In the genomic region with DNA sequence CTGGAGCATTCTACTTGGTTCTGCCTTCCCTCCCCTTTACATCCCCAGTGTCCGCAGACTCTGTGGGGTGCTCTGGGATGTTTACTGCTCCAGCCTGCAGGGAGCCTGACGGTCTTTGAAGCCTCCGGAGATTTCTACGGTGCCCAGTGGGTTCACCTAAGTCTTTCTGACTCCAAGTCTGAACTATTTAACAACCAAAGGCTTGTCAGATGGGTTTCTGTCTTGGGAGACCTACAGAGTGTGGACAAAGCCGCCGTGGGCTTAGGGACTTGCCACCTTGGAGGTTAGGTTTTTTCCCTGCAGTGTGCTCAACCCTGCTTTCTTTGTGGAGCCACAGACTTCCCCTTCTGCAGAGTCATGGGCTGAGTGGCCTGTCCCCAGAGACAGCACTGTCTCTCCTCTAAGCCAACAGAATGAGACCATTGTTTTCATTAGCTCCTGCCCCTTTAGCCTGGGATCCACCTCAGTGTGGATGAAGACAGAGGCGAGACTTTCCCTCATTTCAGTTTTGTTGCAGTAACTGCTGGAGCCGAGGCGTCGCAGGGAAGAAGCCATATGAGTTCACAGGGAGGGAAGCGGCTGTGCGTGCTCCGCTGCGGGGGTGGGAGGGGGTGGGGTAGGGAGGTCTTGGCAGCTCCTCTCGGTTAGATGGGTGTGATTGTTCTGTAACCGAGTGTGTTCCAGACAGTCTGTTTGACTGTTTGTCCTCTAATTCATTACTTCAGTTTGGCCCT, we compare ENCODE assay signal across 7 cellular contexts.
DNase-seq lines count a peak whose midpoint lies in the region; ATAC-seq, FAIRE-seq and TF ChIP-seq lines count a peak whose summit lies in the region.

No MANE protein-coding gene starts in this region.

- no peaks in the 10 kb centered on the region for H3K36me3 ChIP-seq in GM12878 (ENCODE audit: control insufficient read depth in 2 of 2, insufficient read depth in 2 of 2, low read length in 1 of 2)

- no peaks in the 10 kb centered on the region for H3K36me3 Mint-ChIP-seq in nephron (ENCODE audit: low read depth)

- TF ChIP-seq EP300 in GM12878 (IDR thresholded peaks at IDR 0.05; ENCODE audit: borderline replicate concordance in 1 of 2, control insufficient read depth in 1 of 2, low read depth in 2 of 2, low read length in 2 of 2), result peak; percentile 88 to 90; a peak in 3 of 4 replicates

- WGBS in GM12878 (ENCODE audit: insufficient coverage, insufficient replicate concordance, low lambda C conversion rate, missing lambda C conversion rate), result 11% methylated on average over 11 of the region's 16 CpGs

- no peak for FAIRE-seq in GM12878 (lab: Jason Lieb, UNC)

- SMC1A ChIA-PET in GM12878 (lab: Charles Lee; ENCODE audit: uncharacterized antibody, unreplicated experiment), result interaction anchor here (1.2 to 12.0 kb wide), 20 partner anchors 10 to 238 kb away, joined by 3 to 202 read pairs (median 6); no protein-coding TSS in a partner anchor

- in situ Hi-C loops in GM12878 (cut with MboI), result no loop called here

- peaks cover 77% of the 10 kb centered on the region for H3K4me1 ChIP-seq in GM12878 (ENCODE audit: control insufficient read depth, insufficient read depth, low read length)

- RAD21 ChIA-PET in GM12878 (lab: Charles Lee; ENCODE audit: unreplicated experiment), result interaction anchor here (0.8 to 11.5 kb wide), 21 partner anchors 14 to 238 kb away, joined by 3 to 174 read pairs (median 6); no protein-coding TSS in a partner anchor

- peak; percentile 33 for TF ChIP-seq POLR2A in GM19099 (IDR thresholded peaks at IDR 0.05; ENCODE audit: extremely low read depth, insufficient read length, low read depth)
- no peak for TF ChIP-seq POLR2A in GM12878 (IDR thresholded peaks at IDR 0.05; ENCODE audit: low read depth, low read length)

- H3K4me2 ChIP-seq in GM12878 (ENCODE audit: control insufficient read depth, insufficient read depth), result peak overlapping the region; percentile 70

- intact Hi-C loops in GM12878 (cut with micrococcal nuclease; ENCODE audit: unreplicated experiment), result loop anchor here (10.0 kb wide), 1 partner anchor 1258 kb away; the partner anchor contains the start of gene SDE2

- H3K27me3 ChIP-seq in GM12878 (replicated peaks in 1 of 2; ENCODE audit: control insufficient read depth in 2 of 2, insufficient read depth in 2 of 2, low read length in 1 of 2), result no peaks in the 10 kb centered on the region

- H3K9me3 ChIP-seq in GM12878 (replicated peaks; ENCODE audit: control insufficient read depth, insufficient read depth, low read length), result no peaks in the 10 kb centered on the region

- H4K20me1 ChIP-seq in GM12878 (ENCODE audit: control insufficient read depth, insufficient read depth), result no peaks in the 10 kb centered on the region

- H3K9me3 Mint-ChIP-seq in nephron, result no peaks in the 10 kb centered on the region

- H3K27ac ChIP-seq in GM12878 (ENCODE audit: control insufficient read depth, insufficient read depth), result peak overlapping the region; percentile 49

- no peak overlapping the region for H3K4me3 ChIP-seq in GM12878

- DNase-seq in GM12878 (ENCODE audit: low read depth, low spot score) (peak; percentile 93), NCI-H1694 (lab: John Stamatoyannopoulos, UW) (no peak), NCI-H1105 (lab: John Stamatoyannopoulos, UW) (no peak)
- DNase-seq in activated CD4-positive, CD25-positive, alpha-beta regulatory T cell treated with anti-CD3 and anti-CD28 coated beads, Interleukin-2, amount 50 U/mL, for 72 hours, result no peak

- peak overlapping the region; percentile 11 to 69 (median 46) for H3K27ac Mint-ChIP-seq in nephron

- TF ChIP-seq RAD21 in GM12878 (IDR thresholded peaks at IDR 0.05; ENCODE audit: insufficient read depth, low read depth, low read length), result no peak

- no peak overlapping the region for H3K4me3 Mint-ChIP-seq in nephron

- H3K4me1 Mint-ChIP-seq in nephron, result peaks cover 54% of the 10 kb centered on the region

- BruUV-seq in GM12878 (replicated peaks; lab: Mats Ljungman, UMichigan), result no TSS peak

- peak; percentile 46 for ATAC-seq in HG02970 (IDR thresholded peaks at IDR 0.05; ENCODE audit: low FRiP score, unreplicated experiment)
- peak; percentile 61 for ATAC-seq in GM12878

- TF ChIP-seq CTCF in GM12878 (IDR thresholded peaks at IDR 0.05 in 2 of 3, conservative IDR thresholded peaks at IDR 0.05 in 1 of 3; ENCODE audit: control insufficient read depth in 2 of 3, extremely low read depth in 1 of 3, insufficient read depth in 1 of 3, low read depth in 3 of 3, low read length in 3 of 3) (no peak), nephron (IDR thresholded peaks at IDR 0.05; ENCODE audit: unreplicated experiment in 3 of 3) (no peak)

- H3K27me3 Mint-ChIP-seq in nephron (ENCODE audit: low read depth), result peaks cover 8% of the 10 kb centered on the region

- H2AFZ ChIP-seq in GM12878 (ENCODE audit: control insufficient read depth, low read depth, low read length), result peak overlapping the region; percentile 68

- POLR2A ChIA-PET in GM12878 (lab: Charles Lee), result interaction anchor here (0.7 to 3.3 kb wide), 6 partner anchors 10 to 114 kb away, joined by 3 to 34 read pairs (median 4); no protein-coding TSS in a partner anchor

- CTCF ChIA-PET in GM12878 (lab: Yijun Ruan, JAX), result interaction anchor here (0.9 to 13.5 kb wide), 12 partner anchors 10 to 238 kb away, joined by 3 to 208 read pairs (median 6); no protein-coding TSS in a partner anchor

- H3K79me2 ChIP-seq in GM12878 (ENCODE audit: control insufficient read depth, insufficient read depth, low read length), result no peaks in the 10 kb centered on the region

- H3K9ac ChIP-seq in GM12878 (ENCODE audit: control insufficient read depth, insufficient read depth, low read length), result no peak overlapping the region

TF ChIP-seq in GM12878, 131 proteins besides CTCF, POLR2A, EP300 and RAD21 (continues in another document):
- TF ChIP-seq USF1 (IDR thresholded peaks at IDR 0.05; ENCODE audit: borderline replicate concordance, extremely low read length, insufficient read depth, low read depth, low read length) (no peak), RELB (IDR thresholded peaks at IDR 0.05; ENCODE audit: low read depth) (peak; percentile 97), TBL1XR1 (IDR thresholded peaks at IDR 0.05; ENCODE audit: low read depth, low read length) (0 out of 2 replicates have a peak, but pooled peaks have one; percentile 12), YBX1 (IDR thresholded peaks at IDR 0.05) (0 out of 2 replicates have a peak, but pooled peaks have one; percentile 16), JUND (IDR thresholded peaks at IDR 0.05; ENCODE audit: low read depth, low read length) (no peak), STAT3 (IDR thresholded peaks at IDR 0.05; ENCODE audit: low read depth, low read length) (no peak), CHD2 (IDR thresholded peaks at IDR 0.05; ENCODE audit: borderline replicate concordance, low read depth, low read length) (peak; percentile 64; the same call in 1 of the 2 replicates), MYC (IDR thresholded peaks at IDR 0.05; ENCODE audit: insufficient read depth, insufficient read length, insufficient replicate concordance, low read length, severe bottlenecking) (no peak), GATAD2B (conservative IDR thresholded peaks at IDR 0.05; ENCODE audit: low read depth) (no peak), PAX8 (IDR thresholded peaks at IDR 0.05) (no peak), EGR1 (IDR thresholded peaks at IDR 0.05; ENCODE audit: borderline replicate concordance in 1 of 2, low read depth in 2 of 2, low read length in 2 of 2) (peak in 1 of 2 experiments; percentile 85; a peak in 2 of 3 replicates), BCL3 (IDR thresholded peaks at IDR 0.05; ENCODE audit: borderline replicate concordance, insufficient read depth, low read depth, low read length, poor library complexity, severe bottlenecking) (peak; percentile 75), ZNF207 (IDR thresholded peaks at IDR 0.05; ENCODE audit: borderline replicate concordance) (no peak)
- TF ChIP-seq, protein P1, sequence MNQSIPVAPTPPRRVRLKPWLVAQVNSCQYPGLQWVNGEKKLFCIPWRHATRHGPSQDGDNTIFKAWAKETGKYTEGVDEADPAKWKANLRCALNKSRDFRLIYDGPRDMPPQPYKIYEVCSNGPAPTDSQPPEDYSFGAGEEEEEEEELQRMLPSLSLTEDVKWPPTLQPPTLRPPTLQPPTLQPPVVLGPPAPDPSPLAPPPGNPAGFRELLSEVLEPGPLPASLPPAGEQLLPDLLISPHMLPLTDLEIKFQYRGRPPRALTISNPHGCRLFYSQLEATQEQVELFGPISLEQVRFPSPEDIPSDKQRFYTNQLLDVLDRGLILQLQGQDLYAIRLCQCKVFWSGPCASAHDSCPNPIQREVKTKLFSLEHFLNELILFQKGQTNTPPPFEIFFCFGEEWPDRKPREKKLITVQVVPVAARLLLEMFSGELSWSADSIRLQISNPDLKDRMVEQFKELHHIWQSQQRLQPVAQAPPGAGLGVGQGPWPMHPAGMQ (IDR thresholded peaks at IDR 0.05; ENCODE audit: borderline replicate concordance), result no peak
